Comparison of ENCODE assay signal across 23 cellular contexts in genomic region chr6:21609881-21610329, GRCh38. TPM values are rescaled to one million over a fixed set of nuclear protein-coding genes. Genes with fewer than 3 reads are reported as not detected.
DNase-seq lines count a peak whose midpoint lies in the region; ATAC-seq, FAIRE-seq and TF ChIP-seq lines count a peak whose summit lies in the region.
"Had no signal": no experiment of that assay in that cellular context is flagged by ENCODE, and none has a peak within 500 bp of the region (broad histone marks: within the 10 kb centered on the region; RNA-seq: fewer than 3 reads in every experiment).

No MANE protein-coding gene starts in this region.

- CTCF ChIA-PET in GM12878 (lab: Yijun Ruan, JAX) = interaction anchor here (1.3 kb wide), 1 partner anchor 11 kb away, joined by 6 read pairs; no protein-coding TSS in a partner anchor
- CTCF ChIA-PET in activated naive CD4-positive, alpha-beta T cell treated with anti-CD3 and anti-CD28 coated beads, Interleukin-2, amount 10 ng/mL, durations not matched to agents 7 days and 5 days (lab: Charles Lee) = no interaction called here

- no peak for FAIRE-seq in GM12878 (lab: Jason Lieb, UNC)
- FAIRE-seq: A549, G401.6, GM18507, H1 had no signal

- intact Hi-C loops in GM12878 (cut with micrococcal nuclease; ENCODE audit: unreplicated experiment) = loop anchor here (5.0 kb wide), 1 partner anchor 317 kb away; no protein-coding TSS in a partner anchor

- no peak for TF ChIP-seq POLR2A in GM12878 (IDR thresholded peaks at IDR 0.05; ENCODE audit: low read depth, low read length)

- H2AFZ ChIP-seq in GM12878 (ENCODE audit: control insufficient read depth, low read depth, low read length) = no peak overlapping the region

- peaks cover 2% of the 10 kb centered on the region for H3K27me3 Mint-ChIP-seq in activated naive CD4-positive, alpha-beta T cell treated with anti-CD3 and anti-CD28 coated beads, Interleukin-2, amount 10 ng/mL, durations not matched to agents 7 days and 5 days

- H3K27ac ChIP-seq in BLaER1 (peak overlapping the region; percentile 60), GM12878 (ENCODE audit: control insufficient read depth, insufficient read depth) (no peak overlapping the region)
- H3K27ac ChIP-seq: A549 had no signal

- H3K27ac Mint-ChIP-seq in activated naive CD4-positive, alpha-beta T cell treated with anti-CD3 and anti-CD28 coated beads, Interleukin-2, amount 10 ng/mL, durations not matched to agents 7 days and 5 days = no peak overlapping the region
- H3K27ac Mint-ChIP-seq: HFFc6 had no signal

- 91% methylated on average over 28 of the region's 28 CpGs for WGBS in GM12878 (ENCODE audit: insufficient coverage, insufficient replicate concordance, low lambda C conversion rate, missing lambda C conversion rate)

- peaks cover 51% of the 10 kb centered on the region for H3K4me1 ChIP-seq in BLaER1
- H3K4me1 ChIP-seq in GM12878 (ENCODE audit: control insufficient read depth, insufficient read depth, low read length) = no peaks in the 10 kb centered on the region
- H3K4me1 ChIP-seq: A549, Caco-2 had no signal

- H3K27me3 ChIP-seq in BLaER1 = no peaks in the 10 kb centered on the region
- no peaks in the 10 kb centered on the region for H3K27me3 ChIP-seq in GM12878 (replicated peaks in 1 of 2; ENCODE audit: control insufficient read depth in 2 of 2, insufficient read depth in 2 of 2, low read length in 1 of 2)

- H3K4me3 Mint-ChIP-seq in activated naive CD4-positive, alpha-beta T cell treated with anti-CD3 and anti-CD28 coated beads, Interleukin-2, amount 10 ng/mL, durations not matched to agents 7 days and 5 days = no peak overlapping the region
- H3K4me3 Mint-ChIP-seq: HFFc6 had no signal

- peak overlapping the region; percentile 48 for H3K4me2 ChIP-seq in BLaER1
- H3K4me2 ChIP-seq in GM12878 (ENCODE audit: control insufficient read depth, insufficient read depth) = no peak overlapping the region
- H3K4me2 ChIP-seq: A549 had no signal

- BruUV-seq in GM12878 (replicated peaks; lab: Mats Ljungman, UMichigan) = no TSS peak

- POLR2A ChIA-PET in GM12878 (lab: Charles Lee) = no interaction called here

- no peak for TF ChIP-seq RAD21 in GM12878 (IDR thresholded peaks at IDR 0.05; ENCODE audit: insufficient read depth, low read depth, low read length)

- H4K20me1 ChIP-seq in BLaER1 (no peaks in the 10 kb centered on the region), GM12878 (ENCODE audit: control insufficient read depth, insufficient read depth) (no peaks in the 10 kb centered on the region)

- in situ Hi-C loops in GM12878 (cut with MboI) = no loop called here

- no peaks in the 10 kb centered on the region for H3K36me3 Mint-ChIP-seq in activated naive CD4-positive, alpha-beta T cell treated with anti-CD3 and anti-CD28 coated beads, Interleukin-2, amount 10 ng/mL, durations not matched to agents 7 days and 5 days

- H3K9ac ChIP-seq in BLaER1 = no peak overlapping the region
- H3K9ac ChIP-seq in GM12878 (ENCODE audit: control insufficient read depth, insufficient read depth, low read length) = no peak overlapping the region

- no peak for TF ChIP-seq CTCF in GM12878 (IDR thresholded peaks at IDR 0.05 in 2 of 3, conservative IDR thresholded peaks at IDR 0.05 in 1 of 3; ENCODE audit: control insufficient read depth in 2 of 3, extremely low read depth in 1 of 3, insufficient read depth in 1 of 3, low read depth in 3 of 3, low read length in 3 of 3)

- peaks cover 2% of the 10 kb centered on the region for H3K9me3 Mint-ChIP-seq in activated naive CD4-positive, alpha-beta T cell treated with anti-CD3 and anti-CD28 coated beads, Interleukin-2, amount 10 ng/mL, durations not matched to agents 7 days and 5 days

- no peaks in the 10 kb centered on the region for H3K79me2 ChIP-seq in GM12878 (ENCODE audit: control insufficient read depth, insufficient read depth, low read length)

- SMC1A ChIA-PET in GM12878 (lab: Charles Lee; ENCODE audit: uncharacterized antibody, unreplicated experiment) = interaction anchor here (1.1 to 1.5 kb wide), 3 partner anchors 12 to 31 kb away, joined by 3 to 6 read pairs (median 4); no protein-coding TSS in a partner anchor

- RAD21 ChIA-PET in GM12878 (lab: Charles Lee; ENCODE audit: unreplicated experiment) = no interaction called here

- 0 out of 2 replicates have a peak overlapping the region, but pooled peaks have one; percentile 31 for H3K4me3 ChIP-seq in BLaER1
- H3K4me3 ChIP-seq in GM12878 = no peak overlapping the region
- H3K4me3 ChIP-seq: A549 had no signal

- ATAC-seq in GM21576 (IDR thresholded peaks at IDR 0.05; ENCODE audit: unreplicated experiment) = peak; percentile 9
- no peak for ATAC-seq in GM12878
- ATAC-seq: A549, Panc1 had no signal

- H3K9me3 ChIP-seq in BLaER1 (peaks cover 49% of the 10 kb centered on the region), GM12878 (replicated peaks; ENCODE audit: control insufficient read depth, insufficient read depth, low read length) (no peaks in the 10 kb centered on the region)
- H3K9me3 ChIP-seq: A549, Caco-2 had no signal

- H3K36me3 ChIP-seq in BLaER1 = peaks cover 15% of the 10 kb centered on the region; the same call in 1 of the 2 replicates
- no peaks in the 10 kb centered on the region for H3K36me3 ChIP-seq in GM12878 (ENCODE audit: control insufficient read depth in 2 of 2, insufficient read depth in 2 of 2, low read length in 1 of 2)

- no peak for TF ChIP-seq EP300 in GM12878 (IDR thresholded peaks at IDR 0.05; ENCODE audit: borderline replicate concordance in 1 of 2, control insufficient read depth in 1 of 2, low read depth in 2 of 2, low read length in 2 of 2)

- DNase-seq in NAMALWA (ENCODE audit: low spot score) = peak; percentile 57
- no peak for DNase-seq in GM12878 (ENCODE audit: low read depth, low spot score)
- DNase-seq in HuH-7 (ENCODE audit: low spot score) = no peak
- no peak for DNase-seq in NCI-H510A treated with DMSO at 0.1 percent for 48 hours (lab: John Stamatoyannopoulos, UW)
- DNase-seq in activated naive CD4-positive, alpha-beta T cell treated with anti-CD3 and anti-CD28 coated beads, Interleukin-2, amount 10 ng/mL, durations not matched to agents 7 days and 5 days = no peak
- no peak for DNase-seq in HK-2 (ENCODE audit: unreplicated experiment)
- DNase-seq: Caco-2, DMS53, HFFc6, IMR-90, NCI-H1436, NCI-H2029 treated with DMSO at 0.1 percent for 48 hours, NCI-H2171 treated with DMSO at 0.1 percent for 48 hours, NCI-H446 treated with DMSO at 0.1 percent for 48 hours, NCI-H774, T-helper 1 cell had no signal

- no peaks in the 10 kb centered on the region for H3K4me1 Mint-ChIP-seq in activated naive CD4-positive, alpha-beta T cell treated with anti-CD3 and anti-CD28 coated beads, Interleukin-2, amount 10 ng/mL, durations not matched to agents 7 days and 5 days

TF ChIP-seq in GM12878, 131 proteins besides CTCF, POLR2A, EP300 and RAD21:
- TF ChIP-seq ZBTB33 (IDR thresholded peaks at IDR 0.05) = 0 out of 2 replicates have a peak, but pooled peaks have one; percentile 27
- no peak for TF ChIP-seq JUNB (IDR thresholded peaks at IDR 0.05)

RNA-seq across cellular contexts. Expression of gene SOX4, which starts 16.4 kb away (rescaled TPM):
- 29.1 and 31.1 TPM in 2 replicates for total RNA-seq in GM12878 (2013; cell fraction: nucleolus; rRNA removed)
- 22.8 and 24.2 TPM in 2 replicates for total RNA-seq in GM12878 (2014; rRNA removed)
- total RNA-seq in GM12878 (2014; rRNA removed; fragmentation: Illumina TruSeq; extraction: Trizol) = 20.9 and 22.0 TPM in 2 replicates
- 49.4 and 49.9 TPM in 2 replicates for total RNA-seq in GM12878 (2021)
- polyA plus RNA-seq in GM12878 (2011; ENCODE audit: low read depth) = 6.2 TPM
- 16.8 and 16.9 TPM in 2 replicates for polyA plus RNA-seq in GM12878 (2011; rRNA removed)
- 6.8 and 9.5 TPM in 2 replicates for polyA plus RNA-seq in GM12878 (2011; cell fraction: cytosol; rRNA removed)
- 13.9 and 18.1 TPM in 2 replicates for polyA plus RNA-seq in GM12878 (2011; cell fraction: nucleus; rRNA removed)
- polyA plus RNA-seq in GM12878 (2012) = 14.1 and 20.0 TPM in 2 replicates
- polyA plus RNA-seq in GM12878 (2014; fragmentation: Illumina TruSeq; extraction: Trizol) = 19.8 and 23.7 TPM in 2 replicates
- 100 to 1,000 TPM in 1 of 2 experiments, 10 to 100 TPM in 1; 46.3 to 119 TPM for polyA plus RNA-seq in GM12878 (2014; fragmentation: Nextera tagmentation; extraction: Ambion mirVana)
- polyA plus RNA-seq in GM12878 (2014; rRNA removed) = 19.6 and 19.7 TPM in 2 replicates
- polyA plus RNA-seq in GM12878 (2016; fragmentation: Nextera tagmentation; extraction: Ambion mirVana) = 10 to 100 TPM; 30.2 to 32.3 TPM
- 11.8 and 15.6 TPM in 2 replicates for polyA minus RNA-seq in GM12878 (2011; rRNA and poly(A)+ RNA removed)
- polyA minus RNA-seq in GM12878 (2011; cell fraction: cytosol; rRNA and poly(A)+ RNA removed) = 10.8 TPM in 2 replicates
- polyA minus RNA-seq in GM12878 (2011; cell fraction: nucleus; rRNA and poly(A)+ RNA removed) = 12.8 and 22.2 TPM in 2 replicates
